In genomic region chr14:94681300-94682060, GRCh38 we compare ENCODE assay signal across 1 cellular context.
TF ChIP-seq lines count a peak whose summit lies in the region.

No MANE protein-coding gene starts in this region.

TF ChIP-seq in HepG2, 621 proteins besides CTCF, POLR2A, EP300 and RAD21 (continued from another document and continues in another):
- TF ChIP-seq ZNF3 (CRISPR knock-in tag; IDR thresholded peaks at IDR 0.05) (peak; percentile 76; the same call in 1 of the 2 replicates), TEAD3 (CRISPR knock-in tag; optimal IDR thresholded peaks at IDR 0.05; ENCODE audit: borderline replicate concordance) (peak; percentile 63), ELK4 (CRISPR knock-in tag; IDR thresholded peaks at IDR 0.05; ENCODE audit: borderline replicate concordance) (no peak), ZNF747 (CRISPR knock-in tag; IDR thresholded peaks at IDR 0.05; ENCODE audit: borderline replicate concordance) (no peak), TEAD2 (CRISPR knock-in tag; IDR thresholded peaks at IDR 0.05) (no peak), BHLHE40 (IDR thresholded peaks at IDR 0.05; ENCODE audit: low read length) (no peak), ZNF597 (CRISPR knock-in tag; IDR thresholded peaks at IDR 0.05) (no peak), THAP9 (CRISPR knock-in tag; IDR thresholded peaks at IDR 0.05; ENCODE audit: borderline replicate concordance) (no peak), ZNF10 (CRISPR knock-in tag; IDR thresholded peaks at IDR 0.05; ENCODE audit: borderline replicate concordance, low read depth) (no peak), GABPB1 (CRISPR knock-in tag; IDR thresholded peaks at IDR 0.05) (no peak), KAT8 (CRISPR knock-in tag; IDR thresholded peaks at IDR 0.05) (peak; percentile 69; the same call in 1 of the 2 replicates), KLF16 (CRISPR knock-in tag; IDR thresholded peaks at IDR 0.05) (no peak), HMGXB4 (CRISPR knock-in tag; IDR thresholded peaks at IDR 0.05; ENCODE audit: borderline replicate concordance in 1 of 2, low read depth in 1 of 2) (0 out of 4 replicates have a peak, but pooled peaks of 1 of the 2 experiments have one; percentile 24), TP53 (CRISPR knock-in tag; conservative IDR thresholded peaks at IDR 0.05) (no peak), SMARCE1 (IDR thresholded peaks at IDR 0.05; ENCODE audit: borderline replicate concordance) (no peak), HMGA1 (CRISPR knock-in tag; conservative IDR thresholded peaks at IDR 0.05) (no peak), NR2F6 (IDR thresholded peaks at IDR 0.05) (no peak), NR2F6 (CRISPR knock-in tag; IDR thresholded peaks at IDR 0.05) (peak; percentile 18; the same call in 1 of the 2 replicates), ZNF629 (CRISPR knock-in tag; conservative IDR thresholded peaks at IDR 0.05) (no peak), MBD4 (IDR thresholded peaks at IDR 0.05; ENCODE audit: borderline replicate concordance, low read length) (no peak), HOXA3 (CRISPR knock-in tag; IDR thresholded peaks at IDR 0.05) (peak; percentile 59), ZBTB38 (CRISPR knock-in tag; IDR thresholded peaks at IDR 0.05) (peak; percentile 14; the same call in 1 of the 2 replicates), DMAP1 (CRISPR knock-in tag; IDR thresholded peaks at IDR 0.05) (no peak), U2AF2 (IDR thresholded peaks at IDR 0.05; ENCODE audit: low read depth, low read length) (no peak), NCOR1 (IDR thresholded peaks at IDR 0.05; ENCODE audit: borderline replicate concordance, low read length) (peak; percentile 26), ZNF260 (CRISPR knock-in tag; IDR thresholded peaks at IDR 0.05; ENCODE audit: borderline replicate concordance, low read depth) (no peak), XRCC5 (optimal IDR thresholded peaks at IDR 0.05; ENCODE audit: low read length) (peak; percentile 24), ZNF605 (CRISPR knock-in tag; IDR thresholded peaks at IDR 0.05) (no peak; the same call in 1 of the 2 replicates), MXD3 (CRISPR knock-in tag; IDR thresholded peaks at IDR 0.05) (no peak), ZNF205 (CRISPR knock-in tag; IDR thresholded peaks at IDR 0.05) (no peak), ZNF687 (CRISPR knock-in tag; IDR thresholded peaks at IDR 0.05) (no peak; the same call in 1 of the 2 replicates), ZNF839 (CRISPR knock-in tag; IDR thresholded peaks at IDR 0.05; ENCODE audit: borderline replicate concordance) (no peak), AHDC1 (CRISPR knock-in tag; IDR thresholded peaks at IDR 0.05; ENCODE audit: borderline replicate concordance) (0 out of 2 replicates have a peak, but pooled peaks have one; percentile 34), NFAT5 (CRISPR knock-in tag; IDR thresholded peaks at IDR 0.05) (no peak), ZEB1 (IDR thresholded peaks at IDR 0.05; ENCODE audit: insufficient replicate concordance, low read depth) (no peak)
